In the genomic region with DNA sequence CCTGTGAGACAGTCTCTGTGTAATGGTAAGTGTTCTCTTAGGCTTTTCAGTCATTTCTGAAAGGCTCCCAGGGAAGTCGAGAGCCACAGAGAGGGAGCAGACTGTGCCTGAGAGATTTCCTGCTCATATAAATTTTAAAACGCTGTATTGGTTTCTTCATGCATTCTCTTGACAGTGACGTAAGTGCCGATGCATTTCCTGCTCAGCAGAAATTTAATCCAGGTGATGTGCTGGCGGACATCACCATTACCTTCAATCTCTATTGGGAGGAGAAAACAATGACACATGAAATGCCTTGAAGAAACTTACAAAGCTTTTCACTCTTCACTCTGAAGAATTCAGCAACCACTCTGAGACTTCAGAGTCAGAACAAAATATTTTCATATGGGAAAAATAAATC, we compare ENCODE assay signal across 30 cellular contexts.
"Had no signal": no experiment of that assay in that cellular context is flagged by ENCODE, and none has a peak within 500 bp of the region (broad histone marks: within the 10 kb centered on the region; RNA-seq: fewer than 3 reads in every experiment).

No MANE protein-coding gene starts in this region.

- H3K4me1 Mint-ChIP-seq: activated CD4-positive, alpha-beta memory T cell treated with anti-CD3 and anti-CD28 coated beads, Interleukin-2, amount 10 ng/mL, durations not matched to agents 7 days and 5 days; activated CD4-positive, alpha-beta T cell treated with anti-CD3 and anti-CD28 coated beads, Interleukin-2, amount 10 ng/mL, durations not matched to agents 7 days and 5 days; activated T-helper 17 cell treated with anti-CD3 and anti-CD28 coated beads, Interleukin-2, amount 50 U/mL, for 72 hours; stimulated activated memory B cell treated with anti-CD40 and anti-IgM and Interleukin-4, amounts not matched to agents 10 μg/mL and 1 μg/mL and 100 μg/mL, for 72 hours; stimulated activated naive CD8-positive, alpha-beta T cell treated with anti-CD3 and anti-CD28 coated beads, Interleukin-15, amount 100 ng/mL, for 72 hours had no signal

- H3K4me3 Mint-ChIP-seq: activated CD4-positive, alpha-beta memory T cell treated with anti-CD3 and anti-CD28 coated beads, Interleukin-2, amount 10 ng/mL, durations not matched to agents 7 days and 5 days; activated CD4-positive, alpha-beta T cell treated with anti-CD3 and anti-CD28 coated beads, Interleukin-2, amount 10 ng/mL, durations not matched to agents 7 days and 5 days; activated T-cell treated with anti-CD3 and anti-CD28 coated beads, Interleukin-2, amount 50 U/mL, for 24 hours; activated T-helper 17 cell treated with anti-CD3 and anti-CD28 coated beads, Interleukin-2, amount 50 U/mL, for 72 hours; natural killer cell treated with Interleukin-12 subunit alpha and Interleukin-12 subunit beta and Interleukin-15 and Interleukin-18, amount 100 ng/mL, for 72 hours; stimulated activated memory B cell treated with anti-CD40 and anti-IgM and Interleukin-4, amounts not matched to agents 10 μg/mL and 1 μg/mL and 100 μg/mL, for 72 hours; stimulated activated naive CD8-positive, alpha-beta T cell treated with anti-CD3 and anti-CD28 coated beads, Interleukin-15, amount 100 ng/mL, for 72 hours; type B pancreatic cell had no signal

- H3K27ac ChIP-seq: heart left ventricle, left ventricle myocardium inferior, ovary, right lobe of liver, uterus had no signal

- H3K36me3 ChIP-seq: heart left ventricle, left ventricle myocardium inferior, ovary, right lobe of liver, uterus had no signal

- H3K4me3 ChIP-seq: heart left ventricle, left ventricle myocardium inferior, lung, mucosa of descending colon, ovary, right lobe of liver, uterus had no signal

- H3K27me3 ChIP-seq: ovary, right lobe of liver, uterus had no signal

- H3K36me3 Mint-ChIP-seq: stimulated activated memory B cell treated with anti-CD40 and anti-IgM and Interleukin-4, amounts not matched to agents 10 μg/mL and 1 μg/mL and 100 μg/mL, for 72 hours had no signal

- H3K27me3 Mint-ChIP-seq: progenitor cell of endocrine pancreas; stimulated activated memory B cell treated with anti-CD40 and anti-IgM and Interleukin-4, amounts not matched to agents 10 μg/mL and 1 μg/mL and 100 μg/mL, for 72 hours; type B pancreatic cell had no signal

- H3K27ac Mint-ChIP-seq: activated CD4-positive, alpha-beta memory T cell treated with anti-CD3 and anti-CD28 coated beads, Interleukin-2, amount 10 ng/mL, durations not matched to agents 7 days and 5 days; activated CD4-positive, alpha-beta T cell treated with anti-CD3 and anti-CD28 coated beads, Interleukin-2, amount 10 ng/mL, durations not matched to agents 7 days and 5 days; activated T-cell treated with anti-CD3 and anti-CD28 coated beads, Interleukin-2, amount 50 U/mL, for 24 hours; activated T-helper 17 cell treated with anti-CD3 and anti-CD28 coated beads, Interleukin-2, amount 50 U/mL, for 72 hours; natural killer cell treated with Interleukin-12 subunit alpha and Interleukin-12 subunit beta and Interleukin-15 and Interleukin-18, amount 100 ng/mL, for 72 hours; progenitor cell of endocrine pancreas; stimulated activated memory B cell treated with anti-CD40 and anti-IgM and Interleukin-4, amounts not matched to agents 10 μg/mL and 1 μg/mL and 100 μg/mL, for 72 hours; stimulated activated naive CD8-positive, alpha-beta T cell treated with anti-CD3 and anti-CD28 coated beads, Interleukin-15, amount 100 ng/mL, for 72 hours; type B pancreatic cell had no signal

- H3K4me1 ChIP-seq: heart left ventricle, left ventricle myocardium inferior, right lobe of liver, uterus had no signal

- H3K9me3 Mint-ChIP-seq: activated CD4-positive, alpha-beta memory T cell treated with anti-CD3 and anti-CD28 coated beads, Interleukin-2, amount 10 ng/mL, durations not matched to agents 7 days and 5 days; type B pancreatic cell had no signal

- H3K9me3 ChIP-seq: mucosa of descending colon, right lobe of liver, uterus had no signal

- DNase-seq: activated CD4-positive, alpha-beta memory T cell treated with anti-CD3 and anti-CD28 coated beads, Interleukin-2, amount 10 ng/mL, durations not matched to agents 7 days and 5 days; activated CD4-positive, alpha-beta T cell treated with anti-CD3 and anti-CD28 coated beads, Interleukin-2, amount 10 ng/mL, durations not matched to agents 7 days and 5 days; activated CD4-positive, CD25-positive, alpha-beta regulatory T cell treated with anti-CD3 and anti-CD28 coated beads, Interleukin-2, amount 50 U/mL, for 72 hours; activated CD8-positive, alpha-beta memory T cell treated with anti-CD3 and anti-CD28 coated beads, Interleukin-2, amount 50 U/mL, for 48 hours; activated gamma-delta T cell treated with Interleukin-2 at 50 U/mL for 16 hours; activated naive CD4-positive, alpha-beta T cell treated with anti-CD3 and anti-CD28 coated beads, Interleukin-2, amount 50 U/mL, for 16 hours; activated T-cell treated with anti-CD3 and anti-CD28 coated beads, Interleukin-2, amount 50 U/mL, for 24 hours; amniotic stem cell; central memory CD4-positive, alpha-beta T cell; dermis blood vessel endothelial cell; effector CD4-positive, alpha-beta T cell; erythroblast; heart left ventricle; left ventricle myocardium inferior; mesendoderm; mucosa of descending colon; ovary; right lobe of liver; small intestine; stimulated activated CD4-positive, alpha-beta T cell treated with anti-CD3 and anti-CD28 coated beads, Interleukin-4, amount 100 ng/mL, for 24 hours; stimulated activated naive CD8-positive, alpha-beta T cell treated with anti-CD3 and anti-CD28 coated beads, Interleukin-15, amount 100 ng/mL, for 72 hours; substantia nigra; T-helper 2 cell; uterus had no signal

- ATAC-seq: activated T-helper 17 cell treated with anti-CD3 and anti-CD28 coated beads, Interleukin-2, amount 50 U/mL, for 72 hours; heart left ventricle; mucosa of descending colon; natural killer cell treated with Interleukin-12 subunit alpha and Interleukin-12 subunit beta and Interleukin-15 and Interleukin-18, amount 100 ng/mL, for 72 hours; right lobe of liver; stimulated activated memory B cell treated with anti-CD40 and anti-IgM and Interleukin-4, amounts not matched to agents 10 μg/mL and 1 μg/mL and 100 μg/mL, for 72 hours; stimulated activated naive CD8-positive, alpha-beta T cell treated with anti-CD3 and anti-CD28 coated beads, Interleukin-15, amount 100 ng/mL, for 72 hours had no signal
